18 cellular contexts compared by ENCODE assay signal in genomic region chr6:5107332-5107731, GRCh38. TPM values are rescaled to one million over a fixed set of nuclear protein-coding genes. Genes with fewer than 3 reads are reported as not detected.
DNase-seq lines count a peak whose midpoint lies in the region; ATAC-seq and TF ChIP-seq lines count a peak whose summit lies in the region.
"Had no signal": no experiment of that assay in that cellular context is flagged by ENCODE, and none has a peak within 500 bp of the region (broad histone marks: within the 10 kb centered on the region; RNA-seq: fewer than 3 reads in every experiment).

No MANE protein-coding gene starts in this region.

- no peaks in the 10 kb centered on the region for H3K27me3 Mint-ChIP-seq in activated CD8-positive, alpha-beta T cell treated with anti-CD3 and anti-CD28 coated beads, Interleukin-2, amount 10 ng/mL, durations not matched to agents 7 days and 5 days (ENCODE audit: low read depth)
- H3K27me3 Mint-ChIP-seq: B cell; CD4-positive, CD25-positive, alpha-beta regulatory T cell had no signal

- H3K4me1 Mint-ChIP-seq in activated CD8-positive, alpha-beta T cell treated with anti-CD3 and anti-CD28 coated beads, Interleukin-2, amount 10 ng/mL, durations not matched to agents 7 days and 5 days (ENCODE audit: low read depth), result no peaks in the 10 kb centered on the region
- H3K4me1 Mint-ChIP-seq: B cell; CD4-positive, CD25-positive, alpha-beta regulatory T cell had no signal

- H3K36me3 ChIP-seq in DND-41 (ENCODE audit: insufficient read depth, low read length), result peaks cover 5% of the 10 kb centered on the region; the same call in 1 of the 2 replicates
- H3K36me3 ChIP-seq in right atrium auricular region, result no peaks in the 10 kb centered on the region
- H3K36me3 ChIP-seq: MG63, Peyer's patch had no signal

- H3K4me3 Mint-ChIP-seq in activated CD8-positive, alpha-beta T cell treated with anti-CD3 and anti-CD28 coated beads, Interleukin-2, amount 10 ng/mL, durations not matched to agents 7 days and 5 days, result no peak overlapping the region
- H3K4me3 Mint-ChIP-seq: B cell; CD4-positive, CD25-positive, alpha-beta regulatory T cell; GM23338 had no signal

- H3K4me2 ChIP-seq in DND-41 (ENCODE audit: insufficient read depth, low read length), result no peak overlapping the region
- H3K4me2 ChIP-seq: GM23338 had no signal

- no peak overlapping the region for H3K9ac ChIP-seq in DND-41 (ENCODE audit: low read depth, low read length)

- H3K27ac Mint-ChIP-seq in activated CD8-positive, alpha-beta T cell treated with anti-CD3 and anti-CD28 coated beads, Interleukin-2, amount 10 ng/mL, durations not matched to agents 7 days and 5 days, result no peak overlapping the region
- H3K27ac Mint-ChIP-seq: B cell; CD4-positive, CD25-positive, alpha-beta regulatory T cell; GM23338 had no signal

- TF ChIP-seq CTCF in DND-41 (IDR thresholded peaks at IDR 0.05; ENCODE audit: borderline replicate concordance, extremely low read depth, low read length, poor library complexity, severe bottlenecking) (no peak), right atrium auricular region (IDR thresholded peaks at IDR 0.05) (no peak), omental fat pad (IDR thresholded peaks at IDR 0.05) (no peak)

- H3K4me3 ChIP-seq in DND-41 (ENCODE audit: low read depth in 1 of 2, low read length in 2 of 2) (no peak overlapping the region), right atrium auricular region (peak overlapping the region in 1 of 2 donors; percentile 9)
- H3K4me3 ChIP-seq: GM23338, MG63, Peyer's patch had no signal

- H3K9me3 ChIP-seq in DND-41 (ENCODE audit: insufficient read depth, low read length, severe bottlenecking) (no peaks in the 10 kb centered on the region), right atrium auricular region (no peaks in the 10 kb centered on the region)
- H3K9me3 ChIP-seq: MG63, Peyer's patch had no signal

- H3K27me3 ChIP-seq in DND-41 (ENCODE audit: insufficient read depth, low read length, poor library complexity) (no peaks in the 10 kb centered on the region), right atrium auricular region (no peaks in the 10 kb centered on the region)
- H3K27me3 ChIP-seq: MG63, Peyer's patch had no signal

- H3K36me3 Mint-ChIP-seq in activated CD8-positive, alpha-beta T cell treated with anti-CD3 and anti-CD28 coated beads, Interleukin-2, amount 10 ng/mL, durations not matched to agents 7 days and 5 days (ENCODE audit: low read depth), result no peaks in the 10 kb centered on the region

- no peaks in the 10 kb centered on the region; the same call in 1 of the 2 replicates for H4K20me1 ChIP-seq in DND-41 (ENCODE audit: insufficient read depth, low read length)

- CTCF ChIA-PET in activated CD8-positive, alpha-beta T cell treated with anti-CD3 and anti-CD28 coated beads, Interleukin-2, amount 10 ng/mL, durations not matched to agents 7 days and 5 days (lab: Charles Lee), result no interaction called here

- POLR2A ChIA-PET in activated CD8-positive, alpha-beta T cell treated with anti-CD3 and anti-CD28 coated beads, Interleukin-2, amount 10 ng/mL, durations not matched to agents 7 days and 5 days (lab: Charles Lee), result no interaction called here

- intact Hi-C loops in Right ventricle myocardium superior (cut with DNase I), result no loop called here
- intact Hi-C loops in posterior vena cava (cut with DNase I), result no loop called here

- no peaks in the 10 kb centered on the region for H3K9me3 Mint-ChIP-seq in activated CD8-positive, alpha-beta T cell treated with anti-CD3 and anti-CD28 coated beads, Interleukin-2, amount 10 ng/mL, durations not matched to agents 7 days and 5 days (ENCODE audit: insufficient read depth)
- H3K9me3 Mint-ChIP-seq: GM23338 had no signal

- no peak for DNase-seq in DND-41
- DNase-seq in Right ventricle myocardium superior, result peak; percentile 61
- no peak for DNase-seq in right atrium auricular region (ENCODE audit: low spot score)
- no peak for DNase-seq in omental fat pad (ENCODE audit: low spot score)
- DNase-seq in central memory CD4-positive, alpha-beta T cell, result no peak
- DNase-seq in activated CD8-positive, alpha-beta T cell treated with anti-CD3 and anti-CD28 coated beads, Interleukin-2, amount 10 ng/mL, durations not matched to agents 7 days and 5 days, result no peak
- DNase-seq in nucleus accumbens (lab: John Stamatoyannopoulos, UW), result no peak
- no peak for DNase-seq in posterior vena cava (ENCODE audit: low spot score)
- DNase-seq: CD4-positive, CD25-positive, alpha-beta regulatory T cell; COR-L47; GDM1; Kasumi-1; MG63; NCI-H1105; NCI-H2081 treated with DMSO at 0.1 percent for 48 hours; Peyer's patch had no signal

- H3K27ac ChIP-seq in DND-41 (ENCODE audit: low read length) (no peak overlapping the region), right atrium auricular region (peak overlapping the region; percentile 78 to 96)
- H3K27ac ChIP-seq: Peyer's patch had no signal

- no peaks in the 10 kb centered on the region for H3K79me2 ChIP-seq in DND-41 (ENCODE audit: insufficient read depth, low read length)

- 0 out of 3 replicates have a peak, but pooled peaks have one; percentile 14 for ATAC-seq in DND-41 (ENCODE audit: insufficient read depth, low read depth)
- peak; percentile 82 for ATAC-seq in Right ventricle myocardium superior (ENCODE audit: poor library complexity)
- peak; percentile 38 for ATAC-seq in omental fat pad (ENCODE audit: low FRiP score)
- no peak for ATAC-seq in activated CD8-positive, alpha-beta T cell treated with anti-CD3 and anti-CD28 coated beads, Interleukin-2, amount 10 ng/mL, durations not matched to agents 7 days and 5 days
- ATAC-seq: GM23338 had no signal

- H2AFZ ChIP-seq in DND-41 (ENCODE audit: low read depth, low read length), result no peak overlapping the region
- H2AFZ ChIP-seq: GM23338 had no signal

- H3K4me1 ChIP-seq in DND-41 (ENCODE audit: insufficient read depth, low read length), result 0 out of 2 replicates have a peak, but pooled peaks cover 4% of the 10 kb centered on the region
- H3K4me1 ChIP-seq in right atrium auricular region, result peaks cover 0 to 26% of the 10 kb centered on the region in 2 donors
- H3K4me1 ChIP-seq: Peyer's patch had no signal

RNA-seq across cellular contexts. Expression of gene PPP1R3G, which starts 22.2 kb away (rescaled TPM):
- total RNA-seq in Right ventricle myocardium superior (14.2 TPM), right atrium auricular region (10 to 100 TPM in 1 of 2 donors, 1 to 10 TPM in 1; 8.8 to 16.4 TPM), omental fat pad (1 to 10 TPM in 2 of 4 donors, under 1 TPM in 2; 0.56 to 1.8 (median 1.3) TPM), posterior vena cava (1 to 10 TPM; 2.8 to 4.2 TPM)
- under 1 TPM; 0.05 to 0.11 TPM for total RNA-seq in activated CD8-positive, alpha-beta T cell treated with anti-CD3 and anti-CD28 coated beads, Interleukin-2, amount 10 ng/mL, durations not matched to agents 7 days and 5 days
